Comparison of ENCODE assay signal across 27 cellular contexts in the genomic region with DNA sequence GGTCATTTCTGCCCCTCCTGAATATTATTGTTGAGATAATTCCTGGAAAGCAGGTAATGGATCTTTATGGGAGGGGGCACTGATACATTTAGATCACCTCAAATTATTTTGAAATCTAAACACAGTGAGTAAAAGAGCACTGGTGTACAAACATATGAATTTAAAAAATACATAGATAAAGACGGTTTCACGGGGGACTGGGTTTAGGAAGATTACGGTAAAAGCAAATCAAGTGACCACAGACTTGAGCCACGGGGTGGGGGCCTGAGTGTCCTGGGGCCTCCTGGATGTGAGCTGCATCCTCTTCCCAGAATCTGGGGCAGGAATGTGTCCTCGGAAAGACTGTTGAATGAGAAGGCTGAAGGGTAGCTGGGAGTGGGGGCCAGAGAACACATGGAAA.
"Had no signal": no experiment of that assay in that cellular context is flagged by ENCODE, and none has a peak within 500 bp of the region (broad histone marks: within the 10 kb centered on the region; RNA-seq: fewer than 3 reads in every experiment).

No MANE protein-coding gene starts in this region.

- H3K36me3 ChIP-seq: breast epithelium, colonic mucosa, esophagus squamous epithelium, gastroesophageal sphincter, stomach, suprapubic skin, tibial nerve, vagina, WERI-Rb-1 had no signal

- DNase-seq: activated CD4-positive, alpha-beta T cell treated with anti-CD3 and anti-CD28 coated beads for 1 hour; activated CD4-positive, alpha-beta T cell treated with anti-CD3 and anti-CD28 coated beads, Interleukin-2, amount 50 U/mL, for 1 hour; activated effector memory CD4-positive, alpha-beta T cell treated with Interleukin-2 at 50 U/mL for 16 hours; activated naive CD4-positive, alpha-beta T cell treated with anti-CD3 and anti-CD28 coated beads for 36 hours; activated naive CD8-positive, alpha-beta T cell treated with anti-CD3 and anti-CD28 coated beads, Interleukin-2, amount 10 ng/mL, durations not matched to agents 7 days and 5 days; activated T-cell treated with anti-CD3 and anti-CD28 coated beads, Interleukin-2, amount 50 U/mL, for 24 hours; amniotic stem cell; colonic mucosa; dorsolateral prefrontal cortex; effector memory CD8-positive, alpha-beta T cell; esophagus squamous epithelium; head of caudate nucleus; hypothalamus; islet precursor cell; left cardiac atrium; mesenchymal stem cell; mucosa of descending colon; stomach; T-helper 1 cell; WERI-Rb-1 had no signal

- FAIRE-seq: TTC549 had no signal

- H3K27me3 ChIP-seq: breast epithelium, colonic mucosa, dorsolateral prefrontal cortex, esophagus squamous epithelium, gastroesophageal sphincter, stomach, suprapubic skin, tibial nerve, vagina had no signal

- H3K9me3 Mint-ChIP-seq: effector memory CD8-positive, alpha-beta T cell had no signal

- H3K27ac Mint-ChIP-seq: activated naive CD4-positive, alpha-beta T cell treated with anti-CD3 and anti-CD28 coated beads for 36 hours; activated naive CD8-positive, alpha-beta T cell treated with anti-CD3 and anti-CD28 coated beads, Interleukin-2, amount 10 ng/mL, durations not matched to agents 7 days and 5 days; activated T-cell treated with anti-CD3 and anti-CD28 coated beads, Interleukin-2, amount 50 U/mL, for 24 hours; effector memory CD8-positive, alpha-beta T cell; progenitor cell of endocrine pancreas had no signal

- H3K4me3 Mint-ChIP-seq: activated naive CD4-positive, alpha-beta T cell treated with anti-CD3 and anti-CD28 coated beads for 36 hours; activated naive CD8-positive, alpha-beta T cell treated with anti-CD3 and anti-CD28 coated beads, Interleukin-2, amount 10 ng/mL, durations not matched to agents 7 days and 5 days; activated T-cell treated with anti-CD3 and anti-CD28 coated beads, Interleukin-2, amount 50 U/mL, for 24 hours; effector memory CD8-positive, alpha-beta T cell had no signal

- H3K27ac ChIP-seq: breast epithelium, colonic mucosa, dorsolateral prefrontal cortex, esophagus squamous epithelium, gastroesophageal sphincter, stomach, suprapubic skin, tibial nerve, vagina, WERI-Rb-1 had no signal

- H3K27me3 Mint-ChIP-seq: activated naive CD8-positive, alpha-beta T cell treated with anti-CD3 and anti-CD28 coated beads, Interleukin-2, amount 10 ng/mL, durations not matched to agents 7 days and 5 days; activated T-cell treated with anti-CD3 and anti-CD28 coated beads, Interleukin-2, amount 50 U/mL, for 24 hours; effector memory CD8-positive, alpha-beta T cell had no signal

- H3K4me3 ChIP-seq: breast epithelium, colonic mucosa, dorsolateral prefrontal cortex, esophagus squamous epithelium, gastroesophageal sphincter, mucosa of descending colon, stomach, suprapubic skin, tibial nerve, vagina had no signal

- H3K9me3 ChIP-seq: breast epithelium, colonic mucosa, esophagus squamous epithelium, gastroesophageal sphincter, mucosa of descending colon, stomach, suprapubic skin, vagina had no signal

- ATAC-seq: effector memory CD8-positive, alpha-beta T cell; gastroesophageal sphincter; left cardiac atrium; mucosa of descending colon had no signal

- H3K4me1 ChIP-seq: breast epithelium, colonic mucosa, esophagus squamous epithelium, gastroesophageal sphincter, stomach, suprapubic skin, tibial nerve, vagina had no signal
